Comparison of ENCODE assay signal across 19 cellular contexts in genomic region chr15:75353604-75354003, GRCh38. TPM values are rescaled to one million over a fixed set of nuclear protein-coding genes. Genes with fewer than 3 reads are reported as not detected.
A peak's percentile ranks its signal among the peaks of the same experiment; 100 is the strongest.
DNase-seq lines count a peak whose midpoint lies in the region; ATAC-seq and TF ChIP-seq lines count a peak whose summit lies in the region.
"Had no signal": no experiment of that assay in that cellular context is flagged by ENCODE, and none has a peak within 500 bp of the region (broad histone marks: within the 10 kb centered on the region; RNA-seq: fewer than 3 reads in every experiment).

No MANE protein-coding gene starts in this region.

- no peak overlapping the region for H3K14ac ChIP-seq in neuronal stem cell (ENCODE audit: low read length)

- DNase-seq in CD4-positive, alpha-beta T cell: no peak
- DNase-seq in hepatocyte (ENCODE audit: low spot score) (peak; percentile 4), neuronal stem cell (ENCODE audit: low spot score) (no peak), RPMI8226 (no peak), psoas muscle (no peak)
- DNase-seq: ACHN; DMS 273 treated with DMSO at 0.1 percent for 48 hours; IMR-90; NCI-H1417 treated with DMSO at 0.1 percent for 48 hours; NCI-H2029 treated with DMSO at 0.1 percent for 48 hours; NCI-H526 treated with DMSO at 0.1 percent for 48 hours; NK-92 treated with Interleukin-12 subunit alpha and Interleukin-12 subunit beta, amount 100 ng/mL, for 24 hours; OCI-M1; SK-N-SH had no signal

- H3K36me3 Mint-ChIP-seq in CD4-positive, alpha-beta T cell (ENCODE audit: low read depth): peaks cover 20% of the 10 kb centered on the region

- H3K4me1 ChIP-seq in HEK293 (ENCODE audit: control insufficient read depth, insufficient read depth, low read length): peaks cover 3% of the 10 kb centered on the region; the same call in 1 of the 2 replicates
- H3K4me1 ChIP-seq in hepatocyte (ENCODE audit: insufficient read depth): peaks cover 6% of the 10 kb centered on the region
- H3K4me1 ChIP-seq in neuronal stem cell (ENCODE audit: control insufficient read depth in 2 of 2, insufficient read depth in 1 of 2, low read depth in 1 of 2, low read length in 2 of 2): peaks cover 3 to 4% of the 10 kb centered on the region in 2 donors
- peaks cover 5% of the 10 kb centered on the region for H3K4me1 ChIP-seq in psoas muscle

- H4K8ac ChIP-seq in neuronal stem cell (ENCODE audit: low read depth, low read length): no peak overlapping the region

- peaks cover 3% of the 10 kb centered on the region for H3K79me1 ChIP-seq in neuronal stem cell (ENCODE audit: low read depth, low read length)

- CTCF ChIA-PET in CD4-positive, alpha-beta T cell (lab: Charles Lee): interaction anchor here (2.5 kb wide), 1 partner anchor 14 kb away, joined by 9 read pairs; the partner anchor contains the start of gene MAN2C1
- CTCF ChIA-PET in HEK293 (lab: Yijun Ruan, JAX): interaction anchor here (5.8 kb wide), 1 partner anchor 14 kb away, joined by 40 read pairs; the partner anchor contains the start of gene MAN2C1

- intact Hi-C loops in CD4-positive, alpha-beta T cell (cut with DNase I, micrococcal nuclease): no loop called here
- intact Hi-C loops in psoas muscle (cut with DNase I): no loop called here

- no peak overlapping the region for H2BK120ac ChIP-seq in neuronal stem cell (ENCODE audit: low read depth, low read length)

- peak overlapping the region; percentile 27 for H3K9ac ChIP-seq in neuronal stem cell (ENCODE audit: low read depth, low read length, poor library complexity)
- H3K9ac ChIP-seq: SK-N-SH had no signal

- no peaks in the 10 kb centered on the region for H3K27me3 Mint-ChIP-seq in CD4-positive, alpha-beta T cell
- H3K27me3 Mint-ChIP-seq: B cell had no signal

- no peak for ATAC-seq in CD4-positive, alpha-beta T cell (ENCODE audit: poor library complexity)
- ATAC-seq in HG03280 (IDR thresholded peaks at IDR 0.05; ENCODE audit: unreplicated experiment): no peak
- ATAC-seq in psoas muscle: no peak

- peaks cover 19% of the 10 kb centered on the region for H3K4me1 Mint-ChIP-seq in CD4-positive, alpha-beta T cell (ENCODE audit: low read depth)

- peak overlapping the region; percentile 87 for H3K23ac ChIP-seq in neuronal stem cell (ENCODE audit: low read depth, low read length, poor library complexity)

- H3K4me3 ChIP-seq in HEK293 (ENCODE audit: low read depth, low read length) (no peak overlapping the region), hepatocyte (no peak overlapping the region), neuronal stem cell (ENCODE audit: low read length in 2 of 2) (no peak overlapping the region), psoas muscle (no peak overlapping the region)
- H3K4me3 ChIP-seq: HAP-1 had no signal

- H4K20me1 ChIP-seq in hepatocyte (ENCODE audit: insufficient read depth, poor library complexity, severe bottlenecking): no peaks in the 10 kb centered on the region

- no peak overlapping the region for H3K4me3 Mint-ChIP-seq in CD4-positive, alpha-beta T cell
- H3K4me3 Mint-ChIP-seq: B cell had no signal

- TF ChIP-seq CTCF in CD4-positive, alpha-beta T cell (IDR thresholded peaks at IDR 0.05): no peak
- TF ChIP-seq CTCF in HEK293 (tag by site-specific recombination; IDR thresholded peaks at IDR 0.05) (no peak), hepatocyte (IDR thresholded peaks at IDR 0.05; ENCODE audit: poor library complexity) (no peak), psoas muscle (IDR thresholded peaks at IDR 0.05) (no peak)

- H3K27ac Mint-ChIP-seq in CD4-positive, alpha-beta T cell: peak overlapping the region; percentile 55
- H3K27ac Mint-ChIP-seq: B cell had no signal

- no peak overlapping the region for H2AK5ac ChIP-seq in neuronal stem cell (ENCODE audit: low read depth, low read length)

- H3K9me2 ChIP-seq in hepatocyte (replicated peaks; ENCODE audit: insufficient read depth): no peaks in the 10 kb centered on the region
- H3K9me2 ChIP-seq: SK-N-SH had no signal

- H2BK15ac ChIP-seq in neuronal stem cell (ENCODE audit: low read length): no peak overlapping the region

- no peak overlapping the region for H3K4ac ChIP-seq in neuronal stem cell (ENCODE audit: low read length)

- no peak overlapping the region for H4K91ac ChIP-seq in neuronal stem cell (ENCODE audit: low read depth, low read length, poor library complexity)

- 85% methylated on average over 7 of the region's 7 CpGs for WGBS in hepatocyte (ENCODE audit: low lambda C conversion rate, missing lambda C conversion rate)
- WGBS in neuronal stem cell (ENCODE audit: extremely low coverage in 2 of 2, insufficient read length in 2 of 2, insufficient replicate concordance in 1 of 2), 2 donors: no CpG with 5 or more reads among the region's 7 CpGs
- 83 to 85% (median 84%) methylated on average over 7 of the region's 7 CpGs for WGBS in psoas muscle, 3 donors

- H3K4me2 ChIP-seq in hepatocyte (no peak overlapping the region), neuronal stem cell (ENCODE audit: insufficient read depth, low read length, poor library complexity, severe bottlenecking) (no peak overlapping the region)
- H3K4me2 ChIP-seq: SK-N-SH had no signal

- no peaks in the 10 kb centered on the region for H3K27me3 ChIP-seq in CD4-positive, alpha-beta T cell (ENCODE audit: control insufficient read depth, insufficient read depth, low read length)
- H3K27me3 ChIP-seq in hepatocyte (no peaks in the 10 kb centered on the region), neuronal stem cell (ENCODE audit: control insufficient read depth in 3 of 3, insufficient read depth in 3 of 3, low read depth in 1 of 3, low read length in 3 of 3) (peaks cover 0 to 7% (median 0%) of the 10 kb centered on the region in 3 experiments), psoas muscle (ENCODE audit: insufficient read depth in 3 of 3, low read length in 2 of 3) (no peaks in the 10 kb centered on the region)

- peaks cover 18% of the 10 kb centered on the region for H3K9me3 ChIP-seq in CD4-positive, alpha-beta T cell (ENCODE audit: control insufficient read depth, low read length)
- no peaks in the 10 kb centered on the region for H3K9me3 ChIP-seq in HEK293 (ENCODE audit: control insufficient read depth, insufficient read depth, low read depth, low read length)
- no peaks in the 10 kb centered on the region for H3K9me3 ChIP-seq in hepatocyte (ENCODE audit: low read depth)
- H3K9me3 ChIP-seq in neuronal stem cell (replicated peaks in 1 of 2; ENCODE audit: control insufficient read depth in 2 of 2, insufficient read depth in 1 of 2, low read depth in 1 of 2, low read length in 2 of 2): peaks cover 0 to 3% of the 10 kb centered on the region in 2 donors
- no peaks in the 10 kb centered on the region for H3K9me3 ChIP-seq in psoas muscle
- H3K9me3 ChIP-seq: HAP-1, SK-N-SH had no signal

- H3K18ac ChIP-seq in neuronal stem cell (ENCODE audit: low read length): no peak overlapping the region

- POLR2A ChIA-PET in CD4-positive, alpha-beta T cell (lab: Charles Lee): interaction anchor here (1.9 to 9.6 kb wide), 3 partner anchors 15 to 101 kb away, joined by 5 to 146 read pairs (median 7); partner anchors contain the start of genes MAN2C1 and SIN3A
- POLR2A ChIA-PET in HEK293 (lab: Yijun Ruan, JAX): interaction anchor here (0.8 to 5.5 kb wide), 3 partner anchors 10 to 98 kb away, joined by 3 to 55 read pairs (median 5); partner anchors contain the start of genes MAN2C1 and SIN3A

- peaks cover 7% of the 10 kb centered on the region for H3K9me3 Mint-ChIP-seq in CD4-positive, alpha-beta T cell

- H3K79me2 ChIP-seq in hepatocyte: no peaks in the 10 kb centered on the region

- H2BK12ac ChIP-seq in neuronal stem cell (ENCODE audit: low read length): peak overlapping the region; percentile 43

- H2BK5ac ChIP-seq in neuronal stem cell (ENCODE audit: low read length): no peak overlapping the region

- no peak overlapping the region for H3K27ac ChIP-seq in CD4-positive, alpha-beta T cell (ENCODE audit: low read depth, low read length)
- H3K27ac ChIP-seq in HEK293 (ENCODE audit: extremely low read depth, low read depth, low read length): no peak overlapping the region
- no peak overlapping the region for H3K27ac ChIP-seq in hepatocyte
- no peak overlapping the region for H3K27ac ChIP-seq in neuronal stem cell (replicated peaks; ENCODE audit: low read length)
- H3K27ac ChIP-seq in psoas muscle: no peak overlapping the region

- H2AFZ ChIP-seq in hepatocyte (no peak overlapping the region), neuronal stem cell (ENCODE audit: low read length) (no peak overlapping the region)

- H3K36me3 ChIP-seq in HEK293 (ENCODE audit: control insufficient read depth in 2 of 2, insufficient read depth in 1 of 2, low read length in 2 of 2) (peaks cover 18 to 63% of the 10 kb centered on the region in 2 experiments), hepatocyte (replicated peaks; ENCODE audit: insufficient read depth, low read depth) (no peaks in the 10 kb centered on the region), neuronal stem cell (replicated peaks in 1 of 2; ENCODE audit: control insufficient read depth in 2 of 2, insufficient read depth in 2 of 2, low read length in 2 of 2) (peaks cover 18 to 30% of the 10 kb centered on the region in 2 donors), psoas muscle (ENCODE audit: insufficient read depth in 1 of 2, low read depth in 1 of 2) (peaks cover 8 to 41% of the 10 kb centered on the region in 2 donors)

TF ChIP-seq in HEK293, 187 proteins besides CTCF, POLR2A, EP300 and RAD21:
- TF ChIP-seq ZNF600 (tag by site-specific recombination; IDR thresholded peaks at IDR 0.05): peak; percentile 69; the same call in 1 of the 2 replicates
- TF ChIP-seq KLF7 (tag by site-specific recombination; IDR thresholded peaks at IDR 0.05; ENCODE audit: borderline replicate concordance): no peak

RNA-seq across cellular contexts. Expression of gene NEIL1, which starts 6.8 kb away (rescaled TPM):
- 10 to 100 TPM; 30.5 to 30.6 TPM for total RNA-seq in CD4-positive, alpha-beta T cell
- 21.1 and 27.6 TPM in 2 replicates for total RNA-seq in hepatocyte
- polyA plus RNA-seq in hepatocyte: 25.4 and 56.5 TPM in 2 replicates
- polyA plus RNA-seq in neuronal stem cell (2013, experiment 1 of 2): 9.7 TPM
- polyA plus RNA-seq in neuronal stem cell (2013, experiment 2 of 2): 8.4 TPM
- total RNA-seq in psoas muscle: 10 to 100 TPM in 1 of 4 donors, 1 to 10 TPM in 3; 3.4 to 11.3 (median 6.6) TPM
- 1 to 10 TPM; 3.2 to 7.4 (median 4.2) TPM for polyA plus RNA-seq in psoas muscle
- total RNA-seq: Daoy had no signal

RNA-seq across cellular contexts. Expression of gene MAN2C1, which starts 14.8 kb away (rescaled TPM):
- total RNA-seq in CD4-positive, alpha-beta T cell: 100 to 1,000 TPM; 519 to 546 TPM
- 52.1 and 81.4 TPM in 2 replicates for total RNA-seq in hepatocyte
- 88.0 and 119 TPM in 2 replicates for polyA plus RNA-seq in hepatocyte
- 55.9 TPM for polyA plus RNA-seq in neuronal stem cell (2013, experiment 1 of 2)
- polyA plus RNA-seq in neuronal stem cell (2013, experiment 2 of 2): 51.3 TPM
- total RNA-seq in psoas muscle: 100 to 1,000 TPM in 2 of 4 donors, 10 to 100 TPM in 2; 86.5 to 124 (median 106) TPM
- 10 to 100 TPM; 54.0 to 70.7 (median 63.8) TPM for polyA plus RNA-seq in psoas muscle

RNA-seq across cellular contexts. Expression of gene COMMD4, which starts 17.7 kb away (rescaled TPM):
- 10 to 100 TPM; 10.8 to 12.1 TPM for total RNA-seq in CD4-positive, alpha-beta T cell
- 46.0 and 70.3 TPM in 2 replicates for total RNA-seq in hepatocyte
- 99.2 and 105 TPM in 2 replicates for polyA plus RNA-seq in hepatocyte
- polyA plus RNA-seq in neuronal stem cell (2013, experiment 1 of 2): 54.6 TPM
- 57.9 TPM for polyA plus RNA-seq in neuronal stem cell (2013, experiment 2 of 2)
- total RNA-seq in psoas muscle: 10 to 100 TPM; 20.1 to 30.4 (median 22.7) TPM
- polyA plus RNA-seq in psoas muscle: 10 to 100 TPM; 22.7 to 30.6 (median 26.0) TPM
